10 cellular contexts compared by ENCODE assay signal in genomic region chr4:6225469-6225868, GRCh38. TPM values are rescaled to one million over a fixed set of nuclear protein-coding genes. Genes with fewer than 3 reads are reported as not detected.
A peak's percentile ranks its signal among the peaks of the same experiment; 100 is the strongest.
DNase-seq lines count a peak whose midpoint lies in the region; ATAC-seq and TF ChIP-seq lines count a peak whose summit lies in the region.
"Had no signal": no experiment of that assay in that cellular context is flagged by ENCODE, and none has a peak within 500 bp of the region (broad histone marks: within the 10 kb centered on the region; RNA-seq: fewer than 3 reads in every experiment).

No MANE protein-coding gene starts in this region.

- TF ChIP-seq CTCF in astrocyte of the spinal cord (IDR thresholded peaks at IDR 0.05; ENCODE audit: low read depth, low read length) (no peak), upper lobe of left lung (IDR thresholded peaks at IDR 0.05) (no peak)

- no peak for TF ChIP-seq POLR2A in upper lobe of left lung (IDR thresholded peaks at IDR 0.05)

- TF ChIP-seq EP300 in upper lobe of left lung (IDR thresholded peaks at IDR 0.05), result no peak

- no peak for ATAC-seq in GM18861 (IDR thresholded peaks at IDR 0.05; ENCODE audit: unreplicated experiment)
- ATAC-seq in HG03342 (IDR thresholded peaks at IDR 0.05; ENCODE audit: unreplicated experiment), result no peak
- no peak for ATAC-seq in upper lobe of left lung (ENCODE audit: low FRiP score in 2 of 2)

- peaks cover 0 to 11% (median 6%) of the 10 kb centered on the region in 4 donors for H3K4me1 ChIP-seq in upper lobe of left lung

- H3K4me3 ChIP-seq in Jurkat, Clone E6-1 (ENCODE audit: low read length), result no peak overlapping the region
- H3K4me3 ChIP-seq in astrocyte of the spinal cord (ENCODE audit: low read depth, low read length) (no peak overlapping the region), upper lobe of left lung (no peak overlapping the region)

- peaks cover 0 to 18% (median 6%) of the 10 kb centered on the region in 4 donors for H3K27me3 ChIP-seq in upper lobe of left lung

- WGBS in upper lobe of left lung, 2 donors, result 38 to 46% methylated on average over 6 to 7 of the region's 7 CpGs

- no peaks in the 10 kb centered on the region for H3K36me3 ChIP-seq in upper lobe of left lung

- no peak overlapping the region for H3K27ac ChIP-seq in upper lobe of left lung
- H3K27ac ChIP-seq: epithelial cell of prostate had no signal

- peak; percentile 14 for DNase-seq in EL
- peak; percentile 34 for DNase-seq in Jurkat, Clone E6-1 (ENCODE audit: low read depth, low spot score)
- DNase-seq in astrocyte of the spinal cord (ENCODE audit: low read depth, low spot score), result peak; percentile 15
- DNase-seq in lung microvascular endothelial cell (ENCODE audit: low read depth in 2 of 2), result peak; percentile 32 to 38
- DNase-seq in nucleus accumbens (lab: John Stamatoyannopoulos, UW), result no peak
- DNase-seq in upper lobe of left lung, result no peak
- DNase-seq: activated T-cell treated with anti-CD3 and anti-CD28 coated beads, Interleukin-2, amount 50 U/mL, for 24 hours had no signal

- in situ Hi-C loops in astrocyte of the spinal cord (cut with HindIII; ENCODE audit: low sequenced_read_pairs), result no loop called here

- peaks cover 5 to 13% (median 7%) of the 10 kb centered on the region in 4 donors for H3K9me3 ChIP-seq in upper lobe of left lung

RNA-seq across cellular contexts. Expression of gene JAKMIP1, which starts 25.1 kb away (rescaled TPM):
- polyA plus RNA-seq in Jurkat, Clone E6-1 (2012; ENCODE audit: insufficient read depth, insufficient read length), result 24.4 TPM
- not detected in 2 replicates for total RNA-seq in lung microvascular endothelial cell
- total RNA-seq in upper lobe of left lung, result 1 to 10 TPM in 3 of 6 donors, under 1 TPM in 3; 0.40 to 6.8 (median 1.0) TPM

RNA-seq across cellular contexts. Expression of gene WFS1, which starts 44.2 kb away (rescaled TPM):
- 12.5 TPM for polyA plus RNA-seq in Jurkat, Clone E6-1 (2012; ENCODE audit: insufficient read depth, insufficient read length)
- total RNA-seq in lung microvascular endothelial cell, result 42.1 and 107 TPM in 2 replicates
- 100 to 1,000 TPM in 3 of 6 donors, 10 to 100 TPM in 3; 88.8 to 180 (median 105) TPM for total RNA-seq in upper lobe of left lung

Comparison
In these comparisons a context has a peak if more than half of its experiments do, and no peak if none do; other contexts are left out.
1. DNase-seq: peak in EL (single experiment), Jurkat, Clone E6-1 (single experiment), astrocyte of the spinal cord (single experiment) and lung microvascular endothelial cell (2 of 2); none in nucleus accumbens (0 of 56) and upper lobe of left lung (0 of 2).